ENCODE assay signal across 8 cellular contexts in the genomic region with DNA sequence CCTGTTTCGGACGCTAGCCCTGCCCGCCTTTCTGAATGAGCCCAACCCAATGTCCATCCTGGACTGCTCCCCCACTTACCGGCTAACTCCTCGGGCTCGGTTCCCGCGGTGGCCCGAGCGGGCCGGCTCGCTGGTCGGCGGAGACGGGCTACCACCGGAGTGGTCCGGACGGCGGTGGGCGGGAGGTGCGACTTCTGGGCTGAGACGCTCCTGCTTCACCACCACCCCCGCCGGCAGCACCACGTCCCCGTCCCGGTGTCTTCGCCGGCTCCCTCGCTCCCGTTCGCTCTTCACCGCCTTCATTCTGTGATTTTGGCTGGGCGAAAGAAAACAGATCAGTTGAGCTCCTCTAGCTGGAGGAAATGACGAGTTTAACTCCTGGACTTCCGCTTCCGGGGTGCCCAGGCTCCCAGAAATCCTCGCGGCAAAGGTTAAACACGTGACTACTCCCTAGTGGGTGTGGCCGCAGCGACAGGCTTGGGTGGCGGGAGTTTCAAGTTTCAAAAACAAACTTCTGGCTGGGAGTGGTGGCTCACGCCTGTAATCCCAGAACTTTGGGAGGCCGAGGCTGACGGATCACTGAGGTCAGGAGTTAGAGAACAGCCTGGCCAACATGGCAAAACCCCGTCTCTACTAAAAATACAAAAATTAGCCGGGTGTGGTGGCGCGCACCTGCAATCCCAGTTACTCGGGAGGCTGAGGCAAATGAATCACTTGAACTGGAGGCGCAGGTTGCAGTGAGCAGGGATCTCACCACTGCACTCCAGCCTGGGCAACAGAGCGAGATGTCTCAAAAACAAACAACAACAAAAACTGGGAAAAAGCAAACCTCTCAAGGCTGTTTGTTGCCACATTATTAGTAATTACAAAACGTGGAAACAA. TPM values are rescaled to one million over a fixed set of nuclear protein-coding genes. Genes with fewer than 3 reads are reported as not detected.
DNase-seq lines count a peak whose midpoint lies in the region; ATAC-seq and TF ChIP-seq lines count a peak whose summit lies in the region.

A gene with protein sequence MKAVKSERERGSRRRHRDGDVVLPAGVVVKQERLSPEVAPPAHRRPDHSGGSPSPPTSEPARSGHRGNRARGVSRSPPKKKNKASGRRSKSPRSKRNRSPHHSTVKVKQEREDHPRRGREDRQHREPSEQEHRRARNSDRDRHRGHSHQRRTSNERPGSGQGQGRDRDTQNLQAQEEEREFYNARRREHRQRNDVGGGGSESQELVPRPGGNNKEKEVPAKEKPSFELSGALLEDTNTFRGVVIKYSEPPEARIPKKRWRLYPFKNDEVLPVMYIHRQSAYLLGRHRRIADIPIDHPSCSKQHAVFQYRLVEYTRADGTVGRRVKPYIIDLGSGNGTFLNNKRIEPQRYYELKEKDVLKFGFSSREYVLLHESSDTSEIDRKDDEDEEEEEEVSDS (minus strand): TSS at position 367 of the 882 bp plus-strand sequence. CDS start 64 bp downstream, at position 303.

- H3K4me3 ChIP-seq in suprapubic skin = peak within 1 kb of the TSS; percentile 85

- 23% methylated on average over 28 of the region's 54 CpGs for WGBS in suprapubic skin

- no peaks in the 10 kb centered on the region for H3K27me3 Mint-ChIP-seq in activated naive CD4-positive, alpha-beta T cell treated with anti-CD3 and anti-CD28 coated beads, Interleukin-2, amount 50 U/mL, for 24 hours

- peaks cover 3% of the 10 kb centered on the region; the same call in 1 of the 2 replicates for H3K9me3 ChIP-seq in ES-I3 (ENCODE audit: control insufficient read depth, insufficient read depth, low read length)
- no peaks in the 10 kb centered on the region for H3K9me3 ChIP-seq in suprapubic skin

- peak within 1 kb of the TSS; percentile 86 for H3K27ac ChIP-seq in suprapubic skin

- no peak for TF ChIP-seq CTCF in suprapubic skin (IDR thresholded peaks at IDR 0.05)

- H3K4me1 ChIP-seq in ES-I3 (ENCODE audit: insufficient read depth, low read length) (peaks cover 14% of the 10 kb centered on the region), suprapubic skin (peaks cover 32% of the 10 kb centered on the region)

- H3K9me3 Mint-ChIP-seq in activated naive CD4-positive, alpha-beta T cell treated with anti-CD3 and anti-CD28 coated beads, Interleukin-2, amount 50 U/mL, for 24 hours = no peaks in the 10 kb centered on the region

- H3K27me3 ChIP-seq in suprapubic skin = no peaks in the 10 kb centered on the region

- peak; percentile 42 to 56 for TF ChIP-seq POLR2A in suprapubic skin (IDR thresholded peaks at IDR 0.05)

- peak; percentile 90 for DNase-seq in NCI-H1105 (lab: John Stamatoyannopoulos, UW)
- DNase-seq in SKM-1 (lab: John Stamatoyannopoulos, UW; ENCODE audit: unreplicated experiment) = peak; percentile 92
- DNase-seq in glomerular endothelial cell (ENCODE audit: extremely low read depth, low read depth, low spot score) = no peak
- DNase-seq in occipital lobe (lab: John Stamatoyannopoulos, UW) = peak; percentile 90
- DNase-seq in suprapubic skin (ENCODE audit: low spot score in 2 of 2) = peak; percentile 95 to 97

- peak within 1 kb of the TSS; percentile 95 for H3K4me3 Mint-ChIP-seq in activated naive CD4-positive, alpha-beta T cell treated with anti-CD3 and anti-CD28 coated beads, Interleukin-2, amount 50 U/mL, for 24 hours

- peaks cover 40% of the 10 kb centered on the region for H3K4me1 Mint-ChIP-seq in activated naive CD4-positive, alpha-beta T cell treated with anti-CD3 and anti-CD28 coated beads, Interleukin-2, amount 50 U/mL, for 24 hours

- peak within 1 kb of the TSS; percentile 95 for H3K9ac ChIP-seq in ES-I3 (ENCODE audit: low read depth, low read length)

- no peak for TF ChIP-seq EP300 in suprapubic skin (IDR thresholded peaks at IDR 0.05)

- peak; percentile 85 for ATAC-seq in HG02571 (IDR thresholded peaks at IDR 0.05; ENCODE audit: unreplicated experiment)

- no peaks in the 10 kb centered on the region; the same call in 1 of the 2 replicates for H3K36me3 ChIP-seq in ES-I3 (ENCODE audit: insufficient read depth, low read length)
- peaks cover 6% of the 10 kb centered on the region for H3K36me3 ChIP-seq in suprapubic skin

- peak within 1 kb of the TSS; percentile 94 for H3K27ac Mint-ChIP-seq in activated naive CD4-positive, alpha-beta T cell treated with anti-CD3 and anti-CD28 coated beads, Interleukin-2, amount 50 U/mL, for 24 hours

- peaks cover 6% of the 10 kb centered on the region for H3K36me3 Mint-ChIP-seq in activated naive CD4-positive, alpha-beta T cell treated with anti-CD3 and anti-CD28 coated beads, Interleukin-2, amount 50 U/mL, for 24 hours

RNA-seq across cellular contexts. Expression of the gene that starts here (rescaled TPM):
- total RNA-seq in glomerular endothelial cell = 6.7 and 25.6 TPM in 2 replicates
- total RNA-seq in occipital lobe = 25.0 TPM
- total RNA-seq in suprapubic skin = 10 to 100 TPM; 13.5 to 23.4 (median 15.6) TPM
